8 cellular contexts compared by ENCODE assay signal in the genomic region with DNA sequence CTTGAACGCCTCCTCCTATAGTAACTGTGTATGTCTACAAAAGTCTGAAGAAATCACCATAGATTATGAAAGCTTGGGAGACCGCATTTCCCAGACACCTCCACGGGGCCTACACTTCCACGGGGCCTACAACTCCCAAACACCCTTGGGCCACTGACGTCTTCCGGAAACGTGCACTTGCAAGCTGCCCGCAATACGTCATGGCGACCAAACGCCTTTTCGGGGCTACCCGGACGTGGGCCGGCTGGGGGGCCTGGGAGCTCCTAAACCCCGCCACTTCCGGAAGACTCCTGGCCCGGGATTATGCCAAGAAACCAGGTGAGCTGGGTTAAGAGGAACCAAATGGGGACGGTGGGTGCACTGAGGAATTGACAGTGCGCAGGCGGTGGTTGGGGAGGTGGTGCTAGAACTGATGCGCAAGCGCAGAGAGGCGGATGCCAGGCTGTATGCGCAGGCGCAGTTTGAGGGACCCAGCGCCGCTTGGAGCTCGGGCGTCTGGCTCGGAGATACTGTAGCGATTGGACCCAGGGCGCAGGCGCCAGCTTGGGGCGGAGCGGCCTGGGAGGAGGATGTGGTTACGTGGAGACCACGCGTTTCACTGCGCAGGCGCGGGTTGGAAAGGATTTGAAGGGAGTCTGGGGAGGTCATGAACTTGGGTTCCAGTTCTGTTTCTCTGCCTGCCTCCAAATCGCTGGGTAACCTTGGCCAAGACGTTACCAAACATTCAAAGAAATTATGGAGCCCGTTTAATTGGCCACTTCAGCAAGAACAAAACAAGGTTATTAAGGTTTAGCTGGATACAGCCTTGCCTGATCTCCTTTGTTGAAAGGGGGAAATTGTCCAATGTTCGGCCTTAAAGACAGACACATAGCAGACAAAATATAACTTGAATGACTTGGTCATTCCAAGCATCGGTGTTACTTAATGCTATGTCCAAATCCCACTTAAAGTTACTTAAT. TPM values are rescaled to one million over a fixed set of nuclear protein-coding genes. Genes with fewer than 3 reads are reported as not detected.
DNase-seq lines count a peak whose midpoint lies in the region; ATAC-seq and TF ChIP-seq lines count a peak whose summit lies in the region.

MRPL54 (plus strand) TSS at position 182 of the 959 bp plus-strand sequence; CDS start at position 201, 19 bp downstream.

- peaks cover 5% of the 10 kb centered on the region; the same call in 2 of the 3 replicates for H3K36me3 Mint-ChIP-seq in GM23338 (ENCODE audit: low read depth)
- H3K36me3 Mint-ChIP-seq in naive thymus-derived CD4-positive, alpha-beta T cell: peaks cover 0 to 12% (median 6%) of the 10 kb centered on the region in 5 donors
- H3K36me3 Mint-ChIP-seq in stimulated activated naive B cell treated with anti-CD40 and anti-IgM and Interleukin-4, amounts not matched to agents 10 μg/mL and 1 μg/mL and 100 μg/mL, for 72 hours: peaks cover 16 to 24% of the 10 kb centered on the region in 2 donors

- H3F3A ChIP-seq in DOHH2 (ENCODE audit: control insufficient read depth, insufficient read depth) (peaks cover 7% of the 10 kb centered on the region), GM23338 (replicated peaks; ENCODE audit: low read depth) (no peaks in the 10 kb centered on the region)

- H3K4me2 ChIP-seq in DOHH2 (ENCODE audit: low read length) (peak within 1 kb of the TSS; percentile 83), GM23338 (peak within 1 kb of the TSS; percentile 93)

- H3K4me3 ChIP-seq in DOHH2 (ENCODE audit: low read length): peak within 1 kb of the TSS; percentile 96
- peak within 1 kb of the TSS; percentile 99 for H3K4me3 ChIP-seq in GM23338
- peak within 1 kb of the TSS; percentile 96 for H3K4me3 ChIP-seq in naive thymus-derived CD4-positive, alpha-beta T cell (ENCODE audit: low read length)

- H3K27ac Mint-ChIP-seq in GM23338: peak within 1 kb of the TSS; percentile 97
- peak within 1 kb of the TSS; percentile 99 to 100 (median 100) for H3K27ac Mint-ChIP-seq in naive thymus-derived CD4-positive, alpha-beta T cell
- peak within 1 kb of the TSS; percentile 100 for H3K27ac Mint-ChIP-seq in stimulated activated naive B cell treated with anti-CD40 and anti-IgM and Interleukin-4, amounts not matched to agents 10 μg/mL and 1 μg/mL and 100 μg/mL, for 72 hours

- ATAC-seq in GM23338: peak; percentile 84
- peak; percentile 89 for ATAC-seq in naive thymus-derived CD4-positive, alpha-beta T cell
- ATAC-seq in stimulated activated naive B cell treated with anti-CD40 and anti-IgM and Interleukin-4, amounts not matched to agents 10 μg/mL and 1 μg/mL and 100 μg/mL, for 72 hours (replicated peaks): peak; percentile 88 to 90

- peak within 1 kb of the TSS; percentile 76 for H2AFZ ChIP-seq in GM23338

- CTCF ChIA-PET in naive thymus-derived CD4-positive, alpha-beta T cell (lab: Charles Lee): interaction anchor here (0.7 to 3.2 kb wide), 16 partner anchors 14 to 639 kb away, joined by 3 to 20 read pairs (median 3); partner anchors contain the start of gene EEF2

- peak; percentile 99 for DNase-seq in GM23338 (ENCODE audit: low spot score)
- peak; percentile 98 for DNase-seq in LHCN-M2 (ENCODE audit: low read depth)
- peak; percentile 99 for DNase-seq in RPMI8226
- peak; percentile 97 to 99 for DNase-seq in activated T-helper 1 cell treated with anti-CD3 and anti-CD28 coated beads, Interleukin-2, amount 50 U/mL, for 16 hours (ENCODE audit: low read depth in 1 of 2, low spot score in 1 of 2)
- DNase-seq in fibroblast of gingiva (ENCODE audit: low read depth): peak; percentile 99
- DNase-seq in naive thymus-derived CD4-positive, alpha-beta T cell: peak; percentile 98 to 100 (median 100)
- peak; percentile 99 for DNase-seq in stimulated activated naive B cell treated with anti-CD40 and anti-IgM and Interleukin-4, amounts not matched to agents 10 μg/mL and 1 μg/mL and 100 μg/mL, for 72 hours

- peak within 1 kb of the TSS; percentile 96 for H3K4me3 Mint-ChIP-seq in GM23338
- H3K4me3 Mint-ChIP-seq in naive thymus-derived CD4-positive, alpha-beta T cell: peak within 1 kb of the TSS; percentile 93 to 99 (median 98)
- H3K4me3 Mint-ChIP-seq in stimulated activated naive B cell treated with anti-CD40 and anti-IgM and Interleukin-4, amounts not matched to agents 10 μg/mL and 1 μg/mL and 100 μg/mL, for 72 hours: peak within 1 kb of the TSS; percentile 98 to 99

- POLR2A ChIA-PET in naive thymus-derived CD4-positive, alpha-beta T cell (lab: Charles Lee): interaction anchor here (0.6 to 3.0 kb wide), 50 partner anchors 8 to 969 kb away, joined by 3 to 43 read pairs (median 4); partner anchors contain the start of genes CHAF1A, EEF2, HDGFL2 and HMG20B

- H3K27me3 Mint-ChIP-seq in GM23338 (ENCODE audit: insufficient read depth, low read depth, poor library complexity): peaks cover 11% of the 10 kb centered on the region
- H3K27me3 Mint-ChIP-seq in naive thymus-derived CD4-positive, alpha-beta T cell: peaks cover 0 to 5% (median 0%) of the 10 kb centered on the region in 5 donors
- no peaks in the 10 kb centered on the region for H3K27me3 Mint-ChIP-seq in stimulated activated naive B cell treated with anti-CD40 and anti-IgM and Interleukin-4, amounts not matched to agents 10 μg/mL and 1 μg/mL and 100 μg/mL, for 72 hours

- peaks cover 2% of the 10 kb centered on the region; the same call in 1 of the 3 replicates for H3K9me3 Mint-ChIP-seq in GM23338
- H3K9me3 Mint-ChIP-seq in naive thymus-derived CD4-positive, alpha-beta T cell: peaks cover 0 to 8% (median 0%) of the 10 kb centered on the region in 11 donors
- H3K9me3 Mint-ChIP-seq in stimulated activated naive B cell treated with anti-CD40 and anti-IgM and Interleukin-4, amounts not matched to agents 10 μg/mL and 1 μg/mL and 100 μg/mL, for 72 hours: peaks cover 0 to 2% of the 10 kb centered on the region in 2 donors

- no peaks in the 10 kb centered on the region for H3K9me3 ChIP-seq in DOHH2 (ENCODE audit: control insufficient read depth, insufficient read depth, low read length)
- H3K9me3 ChIP-seq in naive thymus-derived CD4-positive, alpha-beta T cell (ENCODE audit: control insufficient read depth in 2 of 3, low read length in 3 of 3): no peaks in the 10 kb centered on the region

- intact Hi-C loops in naive thymus-derived CD4-positive, alpha-beta T cell (cut with micrococcal nuclease): loop anchor here (1.0 to 10.0 kb wide), 21 partner anchors 41 to 1205 kb away; partner anchors contain the start of genes FZR1 (in 2 of the 2), HMG20B (in 2 of the 2), NCLN (in 2 of the 2) and YJU2 (in 2 of the 2)

- no peaks in the 10 kb centered on the region for H3K9me2 ChIP-seq in DOHH2 (replicated peaks; ENCODE audit: control insufficient read depth, low read length)
- no peaks in the 10 kb centered on the region; the same call in 1 of the 2 replicates for H3K9me2 ChIP-seq in GM23338 (ENCODE audit: insufficient read depth)

- TF ChIP-seq CTCF in DOHH2 (IDR thresholded peaks at IDR 0.05; ENCODE audit: low read depth, low read length, poor library complexity, severe bottlenecking) (no peak), GM23338 (conservative IDR thresholded peaks at IDR 0.05; ENCODE audit: low read depth in 2 of 2) (no peak)

- peaks cover 4% of the 10 kb centered on the region for H3K4me1 Mint-ChIP-seq in GM23338
- peaks cover 23 to 59% (median 39%) of the 10 kb centered on the region in 7 donors for H3K4me1 Mint-ChIP-seq in naive thymus-derived CD4-positive, alpha-beta T cell
- peaks cover 26 to 45% of the 10 kb centered on the region in 2 donors for H3K4me1 Mint-ChIP-seq in stimulated activated naive B cell treated with anti-CD40 and anti-IgM and Interleukin-4, amounts not matched to agents 10 μg/mL and 1 μg/mL and 100 μg/mL, for 72 hours

- H3K79me2 ChIP-seq in DOHH2 (ENCODE audit: control insufficient read depth, low read length) (peaks cover 39% of the 10 kb centered on the region), GM23338 (replicated peaks; ENCODE audit: insufficient read depth) (peaks cover 22% of the 10 kb centered on the region)

- H3K27me3 ChIP-seq in DOHH2 (ENCODE audit: control insufficient read depth, low read length): no peaks in the 10 kb centered on the region
- H3K27me3 ChIP-seq in GM23338 (ENCODE audit: insufficient read depth): no peaks in the 10 kb centered on the region
- H3K27me3 ChIP-seq in naive thymus-derived CD4-positive, alpha-beta T cell (ENCODE audit: control insufficient read depth in 2 of 2, insufficient read depth in 2 of 2, low read length in 2 of 2): no peaks in the 10 kb centered on the region

- H3K4me1 ChIP-seq in DOHH2 (ENCODE audit: control insufficient read depth, low read length) (peaks cover 13% of the 10 kb centered on the region), GM23338 (ENCODE audit: insufficient read depth) (peaks cover 3% of the 10 kb centered on the region)
- peaks cover 19 to 44% of the 10 kb centered on the region in 2 donors for H3K4me1 ChIP-seq in naive thymus-derived CD4-positive, alpha-beta T cell (ENCODE audit: control insufficient read depth in 2 of 2, insufficient read depth in 2 of 2, low read length in 2 of 2)

- H3K27ac ChIP-seq in DOHH2 (ENCODE audit: low read depth, low read length) (peak within 1 kb of the TSS; percentile 82), GM23338 (ENCODE audit: low read depth) (peak within 1 kb of the TSS; percentile 73)
- H3K27ac ChIP-seq in naive thymus-derived CD4-positive, alpha-beta T cell (ENCODE audit: low read depth, low read length): peak within 1 kb of the TSS; percentile 100

- H3K36me3 ChIP-seq in DOHH2 (ENCODE audit: control insufficient read depth, low read length) (peaks cover 30% of the 10 kb centered on the region), GM23338 (ENCODE audit: insufficient read depth) (no peaks in the 10 kb centered on the region)
- peaks cover 0 to 31% (median 7%) of the 10 kb centered on the region in 3 experiments for H3K36me3 ChIP-seq in naive thymus-derived CD4-positive, alpha-beta T cell (ENCODE audit: control insufficient read depth in 2 of 3, insufficient read depth in 3 of 3, low read length in 3 of 3)

- H4K20me1 ChIP-seq in DOHH2 (ENCODE audit: control insufficient read depth, insufficient read depth, low read depth, low read length) (no peaks in the 10 kb centered on the region), GM23338 (replicated peaks; ENCODE audit: insufficient read depth) (no peaks in the 10 kb centered on the region; the same call in 1 of the 2 replicates)

TF ChIP-seq in GM23338, 12 proteins besides CTCF, POLR2A, EP300 and RAD21 (continues in another document):
- TF ChIP-seq STAT1 (IDR thresholded peaks at IDR 0.05; ENCODE audit: unreplicated experiment): no peak
- no peak for TF ChIP-seq ZNF331 (CRISPR knock-in tag; IDR thresholded peaks at IDR 0.05; ENCODE audit: low read depth)
- TF ChIP-seq EZH2phosphoT487 (IDR thresholded peaks at IDR 0.05; ENCODE audit: unreplicated experiment): no peak

RNA-seq across cellular contexts. Expression of gene MRPL54, which starts in this region (rescaled TPM):
- total RNA-seq in GM23338 (2014; rRNA removed; shearing (Covaris generic)): 29.7 and 47.3 TPM in 2 replicates
- polyA plus RNA-seq in GM23338 (2016; fragmentation: Nextera tagmentation; extraction: Ambion mirVana): 89.9 and 93.1 TPM in 2 replicates
- total RNA-seq in LHCN-M2 (2014; rRNA removed): 38.0 and 50.2 TPM in 2 replicates
- 86.3 TPM for polyA plus RNA-seq in LHCN-M2 (2012)
- total RNA-seq in naive thymus-derived CD4-positive, alpha-beta T cell: 10 to 100 TPM; 34.0 to 95.2 (median 58.8) TPM
- polyA plus RNA-seq in naive thymus-derived CD4-positive, alpha-beta T cell: 100 to 1,000 TPM; 143 to 154 TPM

Comparison
In these comparisons a context has a peak if more than half of its experiments do, and no peak if none do; other contexts are left out.
1. Peak in every context shown above with its lines: DNase-seq, ATAC-seq, H3K4me3 ChIP-seq and H3K27ac ChIP-seq.